In the genomic region with DNA sequence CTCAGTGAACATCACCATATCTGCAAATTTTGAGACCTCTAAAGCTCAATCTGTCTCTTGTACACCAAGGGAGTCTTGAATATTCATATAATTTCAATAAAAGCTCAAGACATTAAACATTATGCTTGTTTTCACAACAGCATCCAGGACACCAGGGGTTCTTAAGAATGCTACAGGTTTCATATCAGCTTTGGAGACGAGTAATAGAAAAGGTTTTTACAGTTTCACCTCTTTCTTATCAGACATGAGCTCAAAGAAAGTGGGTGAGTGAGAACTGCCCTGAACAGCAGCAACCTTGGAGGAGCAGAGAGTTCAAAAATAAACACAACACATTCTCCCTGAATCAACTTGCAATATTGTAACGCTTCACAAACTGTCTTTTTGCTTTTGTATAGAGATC, we compare ENCODE assay signal across 1 cellular context.
TF ChIP-seq lines count a peak whose summit lies in the region.

No MANE protein-coding gene starts in this region.

TF ChIP-seq in GM23338, 12 proteins besides CTCF, POLR2A, EP300 and RAD21 (continued from another document):
- TF ChIP-seq, protein P1, sequence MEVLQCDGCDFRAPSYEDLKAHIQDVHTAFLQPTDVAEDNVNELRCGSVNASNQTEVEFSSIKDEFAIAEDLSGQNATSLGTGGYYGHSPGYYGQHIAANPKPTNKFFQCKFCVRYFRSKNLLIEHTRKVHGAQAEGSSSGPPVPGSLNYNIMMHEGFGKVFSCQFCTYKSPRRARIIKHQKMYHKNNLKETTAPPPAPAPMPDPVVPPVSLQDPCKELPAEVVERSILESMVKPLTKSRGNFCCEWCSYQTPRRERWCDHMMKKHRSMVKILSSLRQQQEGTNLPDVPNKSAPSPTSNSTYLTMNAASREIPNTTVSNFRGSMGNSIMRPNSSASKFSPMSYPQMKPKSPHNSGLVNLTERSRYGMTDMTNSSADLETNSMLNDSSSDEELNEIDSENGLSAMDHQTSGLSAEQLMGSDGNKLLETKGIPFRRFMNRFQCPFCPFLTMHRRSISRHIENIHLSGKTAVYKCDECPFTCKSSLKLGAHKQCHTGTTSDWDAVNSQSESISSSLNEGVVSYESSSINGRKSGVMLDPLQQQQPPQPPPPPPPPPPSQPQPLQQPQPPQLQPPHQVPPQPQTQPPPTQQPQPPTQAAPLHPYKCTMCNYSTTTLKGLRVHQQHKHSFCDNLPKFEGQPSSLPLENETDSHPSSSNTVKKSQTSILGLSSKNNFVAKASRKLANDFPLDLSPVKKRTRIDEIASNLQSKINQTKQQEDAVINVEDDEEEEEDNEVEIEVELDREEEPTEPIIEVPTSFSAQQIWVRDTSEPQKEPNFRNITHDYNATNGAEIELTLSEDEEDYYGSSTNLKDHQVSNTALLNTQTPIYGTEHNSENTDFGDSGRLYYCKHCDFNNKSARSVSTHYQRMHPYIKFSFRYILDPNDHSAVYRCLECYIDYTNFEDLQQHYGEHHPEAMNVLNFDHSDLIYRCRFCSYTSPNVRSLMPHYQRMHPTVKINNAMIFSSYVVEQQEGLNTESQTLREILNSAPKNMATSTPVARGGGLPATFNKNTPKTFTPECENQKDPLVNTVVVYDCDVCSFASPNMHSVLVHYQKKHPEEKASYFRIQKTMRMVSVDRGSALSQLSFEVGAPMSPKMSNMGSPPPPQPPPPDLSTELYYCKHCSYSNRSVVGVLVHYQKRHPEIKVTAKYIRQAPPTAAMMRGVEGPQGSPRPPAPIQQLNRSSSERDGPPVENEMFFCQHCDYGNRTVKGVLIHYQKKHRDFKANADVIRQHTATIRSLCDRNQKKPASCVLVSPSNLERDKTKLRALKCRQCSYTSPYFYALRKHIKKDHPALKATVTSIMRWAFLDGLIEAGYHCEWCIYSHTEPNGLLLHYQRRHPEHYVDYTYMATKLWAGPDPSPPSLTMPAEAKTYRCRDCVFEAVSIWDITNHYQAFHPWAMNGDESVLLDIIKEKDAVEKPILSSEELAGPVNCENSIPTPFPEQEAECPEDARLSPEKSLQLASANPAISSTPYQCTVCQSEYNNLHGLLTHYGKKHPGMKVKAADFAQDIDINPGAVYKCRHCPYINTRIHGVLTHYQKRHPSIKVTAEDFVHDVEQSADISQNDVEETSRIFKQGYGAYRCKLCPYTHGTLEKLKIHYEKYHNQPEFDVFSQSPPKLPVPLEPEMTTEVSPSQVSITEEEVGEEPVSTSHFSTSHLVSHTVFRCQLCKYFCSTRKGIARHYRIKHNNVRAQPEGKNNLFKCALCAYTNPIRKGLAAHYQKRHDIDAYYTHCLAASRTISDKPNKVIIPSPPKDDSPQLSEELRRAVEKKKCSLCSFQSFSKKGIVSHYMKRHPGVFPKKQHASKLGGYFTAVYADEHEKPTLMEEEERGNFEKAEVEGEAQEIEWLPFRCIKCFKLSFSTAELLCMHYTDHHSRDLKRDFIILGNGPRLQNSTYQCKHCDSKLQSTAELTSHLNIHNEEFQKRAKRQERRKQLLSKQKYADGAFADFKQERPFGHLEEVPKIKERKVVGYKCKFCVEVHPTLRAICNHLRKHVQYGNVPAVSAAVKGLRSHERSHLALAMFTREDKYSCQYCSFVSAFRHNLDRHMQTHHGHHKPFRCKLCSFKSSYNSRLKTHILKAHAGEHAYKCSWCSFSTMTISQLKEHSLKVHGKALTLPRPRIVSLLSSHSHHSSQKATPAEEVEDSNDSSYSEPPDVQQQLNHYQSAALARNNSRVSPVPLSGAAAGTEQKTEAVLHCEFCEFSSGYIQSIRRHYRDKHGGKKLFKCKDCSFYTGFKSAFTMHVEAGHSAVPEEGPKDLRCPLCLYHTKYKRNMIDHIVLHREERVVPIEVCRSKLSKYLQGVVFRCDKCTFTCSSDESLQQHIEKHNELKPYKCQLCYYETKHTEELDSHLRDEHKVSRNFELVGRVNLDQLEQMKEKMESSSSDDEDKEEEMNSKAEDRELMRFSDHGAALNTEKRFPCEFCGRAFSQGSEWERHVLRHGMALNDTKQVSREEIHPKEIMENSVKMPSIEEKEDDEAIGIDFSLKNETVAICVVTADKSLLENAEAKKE (CRISPR knock-in tag; IDR thresholded peaks at IDR 0.05): no peak
- no peak for TF ChIP-seq CREB1 (CRISPR knock-in tag; IDR thresholded peaks at IDR 0.05; ENCODE audit: low read depth)
- TF ChIP-seq ETS1 (IDR thresholded peaks at IDR 0.05): no peak
- TF ChIP-seq ZNF114 (CRISPR knock-in tag; IDR thresholded peaks at IDR 0.05): no peak
- TF ChIP-seq EZH2 (IDR thresholded peaks at IDR 0.05; ENCODE audit: low read depth, unreplicated experiment): no peak
- no peak for TF ChIP-seq JUNB (IDR thresholded peaks at IDR 0.05; ENCODE audit: unreplicated experiment)
